ENCODE assay signal across 23 cellular contexts in the genomic region with DNA sequence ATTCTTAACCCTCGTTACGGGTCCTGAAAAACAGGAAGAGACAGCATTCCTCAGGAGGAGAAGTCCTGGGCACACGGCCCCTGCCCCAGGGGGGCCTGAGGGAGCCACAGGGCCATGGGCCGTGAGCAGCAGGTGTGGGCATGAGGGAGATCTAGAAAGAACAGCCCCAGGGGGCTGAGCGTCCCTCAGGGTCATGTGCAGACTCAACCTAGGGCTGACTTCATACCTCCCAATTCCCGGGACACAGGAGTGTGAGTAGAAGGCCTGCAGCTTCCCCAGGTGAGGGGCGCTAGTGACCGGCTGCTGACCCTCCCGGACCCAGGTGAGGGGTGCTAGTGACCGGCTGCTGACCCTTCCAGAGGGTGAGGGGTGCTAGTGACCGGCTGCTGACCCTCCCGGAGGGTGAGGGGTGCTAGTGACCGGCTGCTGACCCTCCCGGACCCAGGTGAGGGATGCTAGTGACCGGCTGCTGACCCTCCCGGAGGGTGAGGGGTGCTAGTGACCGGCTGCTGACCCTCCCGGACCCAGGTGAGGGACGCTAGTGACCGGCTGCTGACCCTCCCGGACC. TPM values are rescaled to one million over a fixed set of nuclear protein-coding genes. Genes with fewer than 3 reads are reported as not detected.
"Had no signal": no experiment of that assay in that cellular context is flagged by ENCODE, and none has a peak within 500 bp of the region (broad histone marks: within the 10 kb centered on the region; RNA-seq: fewer than 3 reads in every experiment).

No MANE protein-coding gene starts in this region.

- ATAC-seq: gastroesophageal sphincter, left cardiac atrium had no signal

- H3K27me3 Mint-ChIP-seq: dendritic cell treated with granulocyte-macrophage colony-stimulating factor and Interleukin-4, amounts not matched to agents 40 ng/mL and 50 ng/mL, for 4 days had no signal

- H3K4me1 Mint-ChIP-seq: nephron progenitor cell had no signal

- H3K36me3 ChIP-seq: esophagus squamous epithelium, gastroesophageal sphincter, neutrophil, suprapubic skin, thyroid gland had no signal

- H3K27ac Mint-ChIP-seq: dendritic cell treated with granulocyte-macrophage colony-stimulating factor and Interleukin-4, amounts not matched to agents 40 ng/mL and 50 ng/mL, for 4 days; nephron progenitor cell had no signal

- H3K27me3 ChIP-seq: esophagus squamous epithelium, gastroesophageal sphincter, neutrophil, suprapubic skin, thyroid gland had no signal

- H3K4me3 ChIP-seq: esophagus squamous epithelium, gastroesophageal sphincter, left ventricle myocardium inferior, lung, suprapubic skin, thyroid gland had no signal

- H3K9me3 ChIP-seq: suprapubic skin, thyroid gland had no signal

- FAIRE-seq: colon, kidney, small intestine had no signal

- H3K4me3 Mint-ChIP-seq: dendritic cell treated with granulocyte-macrophage colony-stimulating factor and Interleukin-4, amounts not matched to agents 40 ng/mL and 50 ng/mL, for 4 days; nephron progenitor cell had no signal

- H3K27ac ChIP-seq: esophagus squamous epithelium, gastroesophageal sphincter, left ventricle myocardium inferior, neutrophil, suprapubic skin, thyroid gland had no signal

- DNase-seq: cerebellar nuclear complex; esophagus squamous epithelium; foreskin fibroblast; kidney; left cardiac atrium; left ventricle myocardium inferior; mesenchymal stem cell; midbrain; nephron progenitor cell; small intestine; stimulated activated CD4-positive, alpha-beta T cell treated with anti-CD3 and anti-CD28 coated beads, Interleukin-2, amount 100 ng/mL, for 48 hours; stimulated activated naive CD4-positive, alpha-beta T cell treated with Interleukin-2 at 50 U/mL for 16 hours; thyroid gland had no signal

RNA-seq across cellular contexts. Expression of a gene that starts 35.1 kb away (rescaled TPM):
- total RNA-seq: epithelial cell of proximal tubule, pulmonary artery endothelial cell had no signal

RNA-seq across cellular contexts. Expression of a gene that starts 46.5 kb away (rescaled TPM):
- total RNA-seq: epithelial cell of proximal tubule, kidney, osteocyte, pulmonary artery endothelial cell, thyroid gland, ureter had no signal
